In the genomic region with DNA sequence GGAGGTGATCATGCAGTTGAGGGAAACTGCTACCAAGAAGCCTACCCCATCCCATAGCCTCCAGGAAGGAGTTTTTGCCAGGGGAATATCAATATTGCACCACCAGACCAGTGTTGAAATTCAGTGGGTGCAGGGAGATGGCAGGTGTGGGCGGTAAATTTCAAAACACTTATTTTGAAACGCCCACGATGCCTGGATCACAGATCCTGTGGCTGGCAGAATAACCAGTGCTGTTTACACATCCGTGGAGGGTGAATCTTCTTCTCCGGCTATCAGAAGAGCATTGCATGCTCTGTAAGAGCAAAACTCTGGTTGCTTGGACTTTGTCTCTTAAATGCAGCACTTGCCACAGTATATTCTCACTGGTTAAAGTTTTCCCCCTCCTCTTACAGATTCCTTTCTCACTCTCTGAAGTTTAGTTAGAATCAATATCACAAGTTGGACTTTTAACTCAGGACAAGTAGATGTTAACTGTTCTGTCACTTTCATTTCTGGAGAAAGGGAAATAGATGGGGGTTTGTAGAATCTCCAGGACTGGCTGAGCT, we compare ENCODE assay signal across 1 cellular context.
TF ChIP-seq lines count a peak whose summit lies in the region.

No MANE protein-coding gene starts in this region.

TF ChIP-seq in HepG2, 621 proteins besides CTCF, POLR2A, EP300 and RAD21 (continued from another document and continues in another):
- TF ChIP-seq, protein P1, sequence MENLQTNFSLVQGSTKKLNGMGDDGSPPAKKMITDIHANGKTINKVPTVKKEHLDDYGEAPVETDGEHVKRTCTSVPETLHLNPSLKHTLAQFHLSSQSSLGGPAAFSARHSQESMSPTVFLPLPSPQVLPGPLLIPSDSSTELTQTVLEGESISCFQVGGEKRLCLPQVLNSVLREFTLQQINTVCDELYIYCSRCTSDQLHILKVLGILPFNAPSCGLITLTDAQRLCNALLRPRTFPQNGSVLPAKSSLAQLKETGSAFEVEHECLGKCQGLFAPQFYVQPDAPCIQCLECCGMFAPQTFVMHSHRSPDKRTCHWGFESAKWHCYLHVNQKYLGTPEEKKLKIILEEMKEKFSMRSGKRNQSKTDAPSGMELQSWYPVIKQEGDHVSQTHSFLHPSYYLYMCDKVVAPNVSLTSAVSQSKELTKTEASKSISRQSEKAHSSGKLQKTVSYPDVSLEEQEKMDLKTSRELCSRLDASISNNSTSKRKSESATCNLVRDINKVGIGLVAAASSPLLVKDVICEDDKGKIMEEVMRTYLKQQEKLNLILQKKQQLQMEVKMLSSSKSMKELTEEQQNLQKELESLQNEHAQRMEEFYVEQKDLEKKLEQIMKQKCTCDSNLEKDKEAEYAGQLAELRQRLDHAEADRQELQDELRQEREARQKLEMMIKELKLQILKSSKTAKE (CRISPR knock-in tag; IDR thresholded peaks at IDR 0.05; ENCODE audit: borderline replicate concordance), result peak; percentile 62; the same call in 1 of the 2 replicates
- TF ChIP-seq SMYD3 (CRISPR knock-in tag; IDR thresholded peaks at IDR 0.05) (peak; percentile 83; the same call in 1 of the 2 replicates), SNAPC2 (CRISPR knock-in tag; IDR thresholded peaks at IDR 0.05) (peak; percentile 75; the same call in 1 of the 2 replicates), GATAD2A (CRISPR knock-in tag; IDR thresholded peaks at IDR 0.05) (peak; percentile 99), NFATC3 (CRISPR knock-in tag; IDR thresholded peaks at IDR 0.05) (no peak), KAT7 (CRISPR knock-in tag; IDR thresholded peaks at IDR 0.05; ENCODE audit: borderline replicate concordance) (0 out of 2 replicates have a peak, but pooled peaks have one; percentile 39), ZNF24 (IDR thresholded peaks at IDR 0.05) (peak; percentile 60; the same call in 1 of the 2 replicates), FOXP1 (IDR thresholded peaks at IDR 0.05) (peak; percentile 64; the same call in 1 of the 2 replicates), FOXP1 (CRISPR knock-in tag; IDR thresholded peaks at IDR 0.05) (peak; percentile 91), MED13 (CRISPR knock-in tag; IDR thresholded peaks at IDR 0.05) (peak; percentile 98), RFX1 (IDR thresholded peaks at IDR 0.05) (no peak), ZIK1 (CRISPR knock-in tag; IDR thresholded peaks at IDR 0.05; ENCODE audit: borderline replicate concordance, low read depth) (0 out of 2 replicates have a peak, but pooled peaks have one; percentile 51), ZNF83 (CRISPR knock-in tag; IDR thresholded peaks at IDR 0.05; ENCODE audit: borderline replicate concordance) (no peak), ZNF460 (CRISPR knock-in tag; IDR thresholded peaks at IDR 0.05; ENCODE audit: borderline replicate concordance) (peak; percentile 53; the same call in 1 of the 2 replicates), ZNF235 (CRISPR knock-in tag; IDR thresholded peaks at IDR 0.05; ENCODE audit: borderline replicate concordance) (no peak), ZSCAN22 (CRISPR knock-in tag; IDR thresholded peaks at IDR 0.05) (no peak), ZNF737 (CRISPR knock-in tag; IDR thresholded peaks at IDR 0.05; ENCODE audit: borderline replicate concordance) (no peak), ZNF264 (CRISPR knock-in tag; IDR thresholded peaks at IDR 0.05) (peak; percentile 67; the same call in 1 of the 2 replicates), FOXK1 (CRISPR knock-in tag; IDR thresholded peaks at IDR 0.05; ENCODE audit: borderline replicate concordance, low read depth) (peak; percentile 93; the same call in 1 of the 2 replicates), IRX3 (CRISPR knock-in tag; IDR thresholded peaks at IDR 0.05; ENCODE audit: borderline replicate concordance, low read depth) (0 out of 2 replicates have a peak, but pooled peaks have one; percentile 44), ZNF724P (CRISPR knock-in tag; IDR thresholded peaks at IDR 0.05; ENCODE audit: borderline replicate concordance) (no peak), CAMTA2 (CRISPR knock-in tag; IDR thresholded peaks at IDR 0.05; ENCODE audit: borderline replicate concordance) (no peak), TP53 (CRISPR knock-in tag; conservative IDR thresholded peaks at IDR 0.05) (0 out of 2 replicates have a peak, but pooled peaks have one; percentile 23), ZNF33A (CRISPR knock-in tag; IDR thresholded peaks at IDR 0.05; ENCODE audit: borderline replicate concordance) (0 out of 2 replicates have a peak, but pooled peaks have one; percentile 48), ZNF703 (CRISPR knock-in tag; IDR thresholded peaks at IDR 0.05; ENCODE audit: borderline replicate concordance) (peak; percentile 86; the same call in 1 of the 2 replicates), DNMT3B (CRISPR knock-in tag; conservative IDR thresholded peaks at IDR 0.05) (peak; percentile 23; the same call in 1 of the 2 replicates), RCOR2 (CRISPR knock-in tag; IDR thresholded peaks at IDR 0.05) (peak; percentile 94), MEF2D (CRISPR knock-in tag; IDR thresholded peaks at IDR 0.05) (peak; percentile 85)
- TF ChIP-seq, protein P2, sequence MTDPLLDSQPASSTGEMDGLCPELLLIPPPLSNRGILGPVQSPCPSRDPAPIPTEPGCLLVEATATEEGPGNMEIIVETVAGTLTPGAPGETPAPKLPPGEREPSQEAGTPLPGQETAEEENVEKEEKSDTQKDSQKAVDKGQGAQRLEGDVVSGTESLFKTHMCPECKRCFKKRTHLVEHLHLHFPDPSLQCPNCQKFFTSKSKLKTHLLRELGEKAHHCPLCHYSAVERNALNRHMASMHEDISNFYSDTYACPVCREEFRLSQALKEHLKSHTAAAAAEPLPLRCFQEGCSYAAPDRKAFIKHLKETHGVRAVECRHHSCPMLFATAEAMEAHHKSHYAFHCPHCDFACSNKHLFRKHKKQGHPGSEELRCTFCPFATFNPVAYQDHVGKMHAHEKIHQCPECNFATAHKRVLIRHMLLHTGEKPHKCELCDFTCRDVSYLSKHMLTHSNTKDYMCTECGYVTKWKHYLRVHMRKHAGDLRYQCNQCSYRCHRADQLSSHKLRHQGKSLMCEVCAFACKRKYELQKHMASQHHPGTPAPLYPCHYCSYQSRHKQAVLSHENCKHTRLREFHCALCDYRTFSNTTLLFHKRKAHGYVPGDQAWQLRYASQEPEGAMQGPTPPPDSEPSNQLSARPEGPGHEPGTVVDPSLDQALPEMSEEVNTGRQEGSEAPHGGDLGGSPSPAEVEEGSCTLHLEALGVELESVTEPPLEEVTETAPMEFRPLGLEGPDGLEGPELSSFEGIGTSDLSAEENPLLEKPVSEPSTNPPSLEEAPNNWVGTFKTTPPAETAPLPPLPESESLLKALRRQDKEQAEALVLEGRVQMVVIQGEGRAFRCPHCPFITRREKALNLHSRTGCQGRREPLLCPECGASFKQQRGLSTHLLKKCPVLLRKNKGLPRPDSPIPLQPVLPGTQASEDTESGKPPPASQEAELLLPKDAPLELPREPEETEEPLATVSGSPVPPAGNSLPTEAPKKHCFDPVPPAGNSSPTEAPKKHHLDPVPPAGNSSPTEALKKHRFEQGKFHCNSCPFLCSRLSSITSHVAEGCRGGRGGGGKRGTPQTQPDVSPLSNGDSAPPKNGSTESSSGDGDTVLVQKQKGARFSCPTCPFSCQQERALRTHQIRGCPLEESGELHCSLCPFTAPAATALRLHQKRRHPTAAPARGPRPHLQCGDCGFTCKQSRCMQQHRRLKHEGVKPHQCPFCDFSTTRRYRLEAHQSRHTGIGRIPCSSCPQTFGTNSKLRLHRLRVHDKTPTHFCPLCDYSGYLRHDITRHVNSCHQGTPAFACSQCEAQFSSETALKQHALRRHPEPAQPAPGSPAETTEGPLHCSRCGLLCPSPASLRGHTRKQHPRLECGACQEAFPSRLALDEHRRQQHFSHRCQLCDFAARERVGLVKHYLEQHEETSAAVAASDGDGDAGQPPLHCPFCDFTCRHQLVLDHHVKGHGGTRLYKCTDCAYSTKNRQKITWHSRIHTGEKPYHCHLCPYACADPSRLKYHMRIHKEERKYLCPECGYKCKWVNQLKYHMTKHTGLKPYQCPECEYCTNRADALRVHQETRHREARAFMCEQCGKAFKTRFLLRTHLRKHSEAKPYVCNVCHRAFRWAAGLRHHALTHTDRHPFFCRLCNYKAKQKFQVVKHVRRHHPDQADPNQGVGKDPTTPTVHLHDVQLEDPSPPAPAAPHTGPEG (CRISPR knock-in tag; IDR thresholded peaks at IDR 0.05), result peak; percentile 57; the same call in 1 of the 2 replicates
- TF ChIP-seq, protein P3, sequence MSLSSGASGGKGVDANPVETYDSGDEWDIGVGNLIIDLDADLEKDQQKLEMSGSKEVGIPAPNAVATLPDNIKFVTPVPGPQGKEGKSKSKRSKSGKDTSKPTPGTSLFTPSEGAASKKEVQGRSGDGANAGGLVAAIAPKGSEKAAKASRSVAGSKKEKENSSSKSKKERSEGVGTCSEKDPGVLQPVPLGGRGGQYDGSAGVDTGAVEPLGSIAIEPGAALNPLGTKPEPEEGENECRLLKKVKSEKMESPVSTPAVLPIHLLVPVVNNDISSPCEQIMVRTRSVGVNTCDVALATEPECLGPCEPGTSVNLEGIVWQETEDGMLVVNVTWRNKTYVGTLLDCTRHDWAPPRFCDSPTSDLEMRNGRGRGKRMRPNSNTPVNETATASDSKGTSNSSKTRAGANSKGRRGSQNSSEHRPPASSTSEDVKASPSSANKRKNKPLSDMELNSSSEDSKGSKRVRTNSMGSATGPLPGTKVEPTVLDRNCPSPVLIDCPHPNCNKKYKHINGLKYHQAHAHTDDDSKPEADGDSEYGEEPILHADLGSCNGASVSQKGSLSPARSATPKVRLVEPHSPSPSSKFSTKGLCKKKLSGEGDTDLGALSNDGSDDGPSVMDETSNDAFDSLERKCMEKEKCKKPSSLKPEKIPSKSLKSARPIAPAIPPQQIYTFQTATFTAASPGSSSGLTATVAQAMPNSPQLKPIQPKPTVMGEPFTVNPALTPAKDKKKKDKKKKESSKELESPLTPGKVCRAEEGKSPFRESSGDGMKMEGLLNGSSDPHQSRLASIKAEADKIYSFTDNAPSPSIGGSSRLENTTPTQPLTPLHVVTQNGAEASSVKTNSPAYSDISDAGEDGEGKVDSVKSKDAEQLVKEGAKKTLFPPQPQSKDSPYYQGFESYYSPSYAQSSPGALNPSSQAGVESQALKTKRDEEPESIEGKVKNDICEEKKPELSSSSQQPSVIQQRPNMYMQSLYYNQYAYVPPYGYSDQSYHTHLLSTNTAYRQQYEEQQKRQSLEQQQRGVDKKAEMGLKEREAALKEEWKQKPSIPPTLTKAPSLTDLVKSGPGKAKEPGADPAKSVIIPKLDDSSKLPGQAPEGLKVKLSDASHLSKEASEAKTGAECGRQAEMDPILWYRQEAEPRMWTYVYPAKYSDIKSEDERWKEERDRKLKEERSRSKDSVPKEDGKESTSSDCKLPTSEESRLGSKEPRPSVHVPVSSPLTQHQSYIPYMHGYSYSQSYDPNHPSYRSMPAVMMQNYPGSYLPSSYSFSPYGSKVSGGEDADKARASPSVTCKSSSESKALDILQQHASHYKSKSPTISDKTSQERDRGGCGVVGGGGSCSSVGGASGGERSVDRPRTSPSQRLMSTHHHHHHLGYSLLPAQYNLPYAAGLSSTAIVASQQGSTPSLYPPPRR (CRISPR knock-in tag; IDR thresholded peaks at IDR 0.05; ENCODE audit: borderline replicate concordance), result peak; percentile 91
- TF ChIP-seq, protein P4, sequence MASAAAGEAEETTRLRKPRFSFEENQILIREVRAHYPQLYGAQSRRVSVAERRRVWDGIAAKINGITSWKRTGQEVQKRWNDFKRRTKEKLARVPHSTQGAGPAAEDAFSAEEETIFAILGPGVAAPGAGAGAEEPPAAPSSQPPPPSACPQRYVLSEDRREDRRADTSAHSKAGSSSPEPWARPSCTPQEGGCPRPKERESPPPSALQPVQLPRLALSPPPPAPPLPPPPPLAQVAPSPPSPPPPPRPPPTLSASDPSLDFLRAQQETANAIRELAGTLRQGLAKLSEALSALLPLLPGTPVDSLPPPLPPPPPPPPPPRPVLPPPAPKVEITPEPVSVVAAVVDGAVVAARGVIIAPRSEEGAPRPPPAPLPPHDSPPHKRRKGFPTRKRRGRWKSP (CRISPR knock-in tag; IDR thresholded peaks at IDR 0.05), result peak; percentile 82; the same call in 1 of the 2 replicates
- TF ChIP-seq, protein P5, sequence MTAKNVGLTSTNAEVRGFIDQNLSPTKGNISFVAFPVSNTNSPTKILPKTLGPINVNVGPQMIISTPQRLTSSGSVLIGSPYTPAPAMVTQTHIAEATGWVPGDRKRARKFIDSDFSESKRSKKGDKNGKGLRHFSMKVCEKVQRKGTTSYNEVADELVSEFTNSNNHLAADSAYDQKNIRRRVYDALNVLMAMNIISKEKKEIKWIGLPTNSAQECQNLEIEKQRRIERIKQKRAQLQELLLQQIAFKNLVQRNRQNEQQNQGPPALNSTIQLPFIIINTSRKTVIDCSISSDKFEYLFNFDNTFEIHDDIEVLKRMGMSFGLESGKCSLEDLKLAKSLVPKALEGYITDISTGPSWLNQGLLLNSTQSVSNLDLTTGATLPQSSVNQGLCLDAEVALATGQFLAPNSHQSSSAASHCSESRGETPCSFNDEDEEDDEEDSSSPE (CRISPR knock-in tag; IDR thresholded peaks at IDR 0.05), result peak; percentile 93
- TF ChIP-seq, protein P6, sequence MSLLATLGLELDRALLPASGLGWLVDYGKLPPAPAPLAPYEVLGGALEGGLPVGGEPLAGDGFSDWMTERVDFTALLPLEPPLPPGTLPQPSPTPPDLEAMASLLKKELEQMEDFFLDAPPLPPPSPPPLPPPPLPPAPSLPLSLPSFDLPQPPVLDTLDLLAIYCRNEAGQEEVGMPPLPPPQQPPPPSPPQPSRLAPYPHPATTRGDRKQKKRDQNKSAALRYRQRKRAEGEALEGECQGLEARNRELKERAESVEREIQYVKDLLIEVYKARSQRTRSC (CRISPR knock-in tag; IDR thresholded peaks at IDR 0.05; ENCODE audit: low read depth), result no peak
- TF ChIP-seq, protein P7, sequence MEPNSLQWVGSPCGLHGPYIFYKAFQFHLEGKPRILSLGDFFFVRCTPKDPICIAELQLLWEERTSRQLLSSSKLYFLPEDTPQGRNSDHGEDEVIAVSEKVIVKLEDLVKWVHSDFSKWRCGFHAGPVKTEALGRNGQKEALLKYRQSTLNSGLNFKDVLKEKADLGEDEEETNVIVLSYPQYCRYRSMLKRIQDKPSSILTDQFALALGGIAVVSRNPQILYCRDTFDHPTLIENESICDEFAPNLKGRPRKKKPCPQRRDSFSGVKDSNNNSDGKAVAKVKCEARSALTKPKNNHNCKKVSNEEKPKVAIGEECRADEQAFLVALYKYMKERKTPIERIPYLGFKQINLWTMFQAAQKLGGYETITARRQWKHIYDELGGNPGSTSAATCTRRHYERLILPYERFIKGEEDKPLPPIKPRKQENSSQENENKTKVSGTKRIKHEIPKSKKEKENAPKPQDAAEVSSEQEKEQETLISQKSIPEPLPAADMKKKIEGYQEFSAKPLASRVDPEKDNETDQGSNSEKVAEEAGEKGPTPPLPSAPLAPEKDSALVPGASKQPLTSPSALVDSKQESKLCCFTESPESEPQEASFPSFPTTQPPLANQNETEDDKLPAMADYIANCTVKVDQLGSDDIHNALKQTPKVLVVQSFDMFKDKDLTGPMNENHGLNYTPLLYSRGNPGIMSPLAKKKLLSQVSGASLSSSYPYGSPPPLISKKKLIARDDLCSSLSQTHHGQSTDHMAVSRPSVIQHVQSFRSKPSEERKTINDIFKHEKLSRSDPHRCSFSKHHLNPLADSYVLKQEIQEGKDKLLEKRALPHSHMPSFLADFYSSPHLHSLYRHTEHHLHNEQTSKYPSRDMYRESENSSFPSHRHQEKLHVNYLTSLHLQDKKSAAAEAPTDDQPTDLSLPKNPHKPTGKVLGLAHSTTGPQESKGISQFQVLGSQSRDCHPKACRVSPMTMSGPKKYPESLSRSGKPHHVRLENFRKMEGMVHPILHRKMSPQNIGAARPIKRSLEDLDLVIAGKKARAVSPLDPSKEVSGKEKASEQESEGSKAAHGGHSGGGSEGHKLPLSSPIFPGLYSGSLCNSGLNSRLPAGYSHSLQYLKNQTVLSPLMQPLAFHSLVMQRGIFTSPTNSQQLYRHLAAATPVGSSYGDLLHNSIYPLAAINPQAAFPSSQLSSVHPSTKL (CRISPR knock-in tag; IDR thresholded peaks at IDR 0.05), result peak; percentile 98
- TF ChIP-seq, protein P8, sequence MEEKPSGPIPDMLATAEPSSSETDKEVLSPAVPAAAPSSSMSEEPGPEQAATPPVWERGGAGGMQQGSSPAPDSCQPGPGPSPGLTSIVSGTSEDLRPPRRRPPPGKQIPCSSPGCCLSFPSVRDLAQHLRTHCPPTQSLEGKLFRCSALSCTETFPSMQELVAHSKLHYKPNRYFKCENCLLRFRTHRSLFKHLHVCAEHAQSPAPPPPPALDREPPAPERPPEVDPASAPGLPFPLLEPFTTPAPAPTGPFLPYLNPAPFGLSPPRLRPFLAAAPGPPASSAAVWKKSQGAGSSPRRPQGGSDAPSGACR (CRISPR knock-in tag; IDR thresholded peaks at IDR 0.05), result no peak
